ENCODE assay signal across 16 cellular contexts in the genomic region with DNA sequence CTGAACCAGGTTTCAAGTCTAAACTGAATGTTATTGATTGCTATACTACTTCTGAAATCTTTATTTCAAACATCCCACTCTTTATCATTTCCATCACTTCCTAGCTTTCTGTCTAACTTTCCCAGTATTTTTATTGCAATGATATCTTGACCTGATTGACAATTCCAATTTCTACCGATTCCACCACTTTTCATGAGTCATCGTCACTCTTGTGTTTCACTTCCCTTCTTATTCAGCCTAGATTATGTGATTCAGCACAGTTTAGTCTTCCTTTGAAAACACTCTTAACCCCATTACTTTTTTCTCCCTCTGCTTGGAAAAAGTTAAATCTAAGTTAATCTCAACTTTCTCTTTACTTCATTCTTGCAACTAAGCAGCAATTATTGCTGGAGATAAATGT.
DNase-seq lines count a peak whose midpoint lies in the region; ATAC-seq, FAIRE-seq and TF ChIP-seq lines count a peak whose summit lies in the region.
"Had no signal": no experiment of that assay in that cellular context is flagged by ENCODE, and none has a peak within 500 bp of the region (broad histone marks: within the 10 kb centered on the region; RNA-seq: fewer than 3 reads in every experiment).

No MANE protein-coding gene starts in this region.

- H3K27ac ChIP-seq in HEK293 (ENCODE audit: extremely low read depth, low read depth, low read length): no peak overlapping the region
- H3K27ac ChIP-seq in HepG2 (ENCODE audit: extremely low read length, insufficient read depth, low read length): no peak overlapping the region
- H3K27ac ChIP-seq: cardiac muscle cell, KMS-11, SJSA1, transverse colon, WERI-Rb-1 had no signal

- no TSS peak for BruUV-seq in HepG2 (replicated peaks; lab: Mats Ljungman, UMichigan)

- DNase-seq in Daoy (ENCODE audit: low read depth): peak; percentile 48
- DNase-seq in RKO (ENCODE audit: low spot score): peak; percentile 5
- DNase-seq in fibroblast of mammary gland (ENCODE audit: low read depth): peak; percentile 63
- no peak for DNase-seq in 8988T
- no peak for DNase-seq in T1000 (lab: John Stamatoyannopoulos, UW)
- DNase-seq in HepG2 (ENCODE audit: low spot score): no peak
- no peak for DNase-seq in NCI-H226
- DNase-seq: activated naive CD4-positive, alpha-beta T cell treated with Interleukin-2 at 50 U/mL for 16 hours; NCI-H1930; NCI-H748 treated with DMSO at 0.1 percent for 48 hours; transverse colon; WERI-Rb-1 had no signal

- no peak overlapping the region for H3K9ac ChIP-seq in HepG2 (ENCODE audit: insufficient read depth, low read depth, low read length)
- H3K9ac ChIP-seq: KMS-11 had no signal

- FAIRE-seq in HepG2 (lab: Jason Lieb, UNC): no peak

- no peak overlapping the region for H3K4me3 ChIP-seq in HEK293 (ENCODE audit: low read depth, low read length)
- H3K4me3 ChIP-seq in fibroblast of mammary gland (ENCODE audit: control insufficient read depth, low read depth, low read length): no peak overlapping the region
- no peak overlapping the region for H3K4me3 ChIP-seq in HepG2 (replicated peaks in 1 of 3; ENCODE audit: insufficient read depth in 1 of 3, low read depth in 2 of 3, low read length in 3 of 3)
- H3K4me3 ChIP-seq: cardiac muscle cell, SJSA1, transverse colon had no signal

- intact Hi-C loops in HepG2 (cut with micrococcal nuclease; ENCODE audit: unreplicated experiment): no loop called here

- POLR2A ChIA-PET in HEK293 (lab: Yijun Ruan, JAX) (no interaction called here), HepG2 (lab: Yijun Ruan, JAX) (no interaction called here)

- 44% methylated on average over 2 of the region's 2 CpGs for WGBS in HepG2 (ENCODE audit: low lambda C conversion rate)

- H2AFZ ChIP-seq in HepG2 (ENCODE audit: low read length): no peak overlapping the region

- TF ChIP-seq CTCF in HEK293 (tag by site-specific recombination; IDR thresholded peaks at IDR 0.05) (no peak), fibroblast of mammary gland (conservative IDR thresholded peaks at IDR 0.05; ENCODE audit: control insufficient read depth, insufficient read depth, low read depth, low read length) (no peak), HepG2 (CRISPR knock-in tag; IDR thresholded peaks at IDR 0.05) (no peak)

- no peak for TF ChIP-seq POLR2A in HepG2 (IDR thresholded peaks at IDR 0.05; ENCODE audit: insufficient read depth in 1 of 2, low read depth in 2 of 2, low read length in 2 of 2)

- no peak for ATAC-seq in HepG2

- H4K20me1 ChIP-seq in HepG2 (ENCODE audit: insufficient read depth, low read length): no peaks in the 10 kb centered on the region

- H3K9me3 ChIP-seq in HEK293 (ENCODE audit: control insufficient read depth, insufficient read depth, low read depth, low read length) (no peaks in the 10 kb centered on the region), HepG2 (ENCODE audit: low read length) (no peaks in the 10 kb centered on the region)
- H3K9me3 ChIP-seq: SJSA1, transverse colon had no signal

- no peaks in the 10 kb centered on the region for H3K79me2 ChIP-seq in HepG2 (ENCODE audit: insufficient read depth, low read length)

- H3K4me1 ChIP-seq in HEK293 (ENCODE audit: control insufficient read depth, insufficient read depth, low read length): peaks cover 3% of the 10 kb centered on the region; the same call in 1 of the 2 replicates
- H3K4me1 ChIP-seq in HepG2 (ENCODE audit: insufficient read depth, low read length): no peaks in the 10 kb centered on the region
- H3K4me1 ChIP-seq: transverse colon had no signal

- TF ChIP-seq RAD21 in HepG2 (CRISPR knock-in tag; IDR thresholded peaks at IDR 0.05): no peak

- in situ Hi-C loops in HepG2 (cut with HindIII; ENCODE audit: extremely low pct_ligation_motif_present, low pct_unique_long_range_greater_than_20kb): no loop called here

- no peak for TF ChIP-seq EP300 in HepG2 (IDR thresholded peaks at IDR 0.05; ENCODE audit: low read depth in 2 of 2, low read length in 2 of 2)
- TF ChIP-seq EP300 in HepG2 (CRISPR knock-in tag; IDR thresholded peaks at IDR 0.05; ENCODE audit: borderline replicate concordance): no peak

- peaks cover 1 to 9% of the 10 kb centered on the region in 2 experiments; a peak in 2 of 5 replicates for H3K27me3 ChIP-seq in HepG2 (ENCODE audit: control insufficient read depth in 1 of 2, insufficient read depth in 2 of 2, low read length in 2 of 2)
- H3K27me3 ChIP-seq: cardiac muscle cell had no signal

- CTCF ChIA-PET in HEK293 (lab: Yijun Ruan, JAX) (no interaction called here), HepG2 (lab: Yijun Ruan, JAX; ENCODE audit: low intra/inter-chr PET ratio, low total read pairs) (no interaction called here)

- H3K36me3 ChIP-seq in HEK293 (ENCODE audit: control insufficient read depth in 2 of 2, insufficient read depth in 1 of 2, low read length in 2 of 2) (no peaks in the 10 kb centered on the region), HepG2 (replicated peaks in 1 of 2; ENCODE audit: control insufficient read depth in 1 of 2, insufficient read depth in 2 of 2, low read length in 2 of 2) (no peaks in the 10 kb centered on the region)
- H3K36me3 ChIP-seq: cardiac muscle cell, SJSA1, transverse colon, WERI-Rb-1 had no signal

- H3K4me2 ChIP-seq in HepG2 (ENCODE audit: low read depth, low read length): no peak overlapping the region
- H3K4me2 ChIP-seq: KMS-11 had no signal

TF ChIP-seq in HEK293, 187 proteins besides CTCF, POLR2A, EP300 and RAD21:
- TF ChIP-seq ZNF394 (tag by site-specific recombination; IDR thresholded peaks at IDR 0.05; ENCODE audit: borderline replicate concordance): no peak
- 0 out of 2 replicates have a peak, but pooled peaks have one; percentile 29 for TF ChIP-seq PRDM1 (tag by site-specific recombination; IDR thresholded peaks at IDR 0.05)

TF ChIP-seq in HepG2, 621 proteins besides CTCF, POLR2A, EP300 and RAD21 (continues in another document):
- no peak for TF ChIP-seq ZEB1 (IDR thresholded peaks at IDR 0.05; ENCODE audit: insufficient replicate concordance, low read depth)
- no peak for TF ChIP-seq CHCHD3 (CRISPR knock-in tag; IDR thresholded peaks at IDR 0.05)
- no peak for TF ChIP-seq SP5 (CRISPR knock-in tag; IDR thresholded peaks at IDR 0.05; ENCODE audit: borderline replicate concordance, low read depth)
- no peak for TF ChIP-seq ZNF674 (CRISPR knock-in tag; IDR thresholded peaks at IDR 0.05; ENCODE audit: low read depth)
- TF ChIP-seq ZNF792 (CRISPR knock-in tag; IDR thresholded peaks at IDR 0.05): no peak
- no peak for TF ChIP-seq TFDP1 (CRISPR knock-in tag; IDR thresholded peaks at IDR 0.05; ENCODE audit: borderline replicate concordance)
- TF ChIP-seq, protein P1, sequence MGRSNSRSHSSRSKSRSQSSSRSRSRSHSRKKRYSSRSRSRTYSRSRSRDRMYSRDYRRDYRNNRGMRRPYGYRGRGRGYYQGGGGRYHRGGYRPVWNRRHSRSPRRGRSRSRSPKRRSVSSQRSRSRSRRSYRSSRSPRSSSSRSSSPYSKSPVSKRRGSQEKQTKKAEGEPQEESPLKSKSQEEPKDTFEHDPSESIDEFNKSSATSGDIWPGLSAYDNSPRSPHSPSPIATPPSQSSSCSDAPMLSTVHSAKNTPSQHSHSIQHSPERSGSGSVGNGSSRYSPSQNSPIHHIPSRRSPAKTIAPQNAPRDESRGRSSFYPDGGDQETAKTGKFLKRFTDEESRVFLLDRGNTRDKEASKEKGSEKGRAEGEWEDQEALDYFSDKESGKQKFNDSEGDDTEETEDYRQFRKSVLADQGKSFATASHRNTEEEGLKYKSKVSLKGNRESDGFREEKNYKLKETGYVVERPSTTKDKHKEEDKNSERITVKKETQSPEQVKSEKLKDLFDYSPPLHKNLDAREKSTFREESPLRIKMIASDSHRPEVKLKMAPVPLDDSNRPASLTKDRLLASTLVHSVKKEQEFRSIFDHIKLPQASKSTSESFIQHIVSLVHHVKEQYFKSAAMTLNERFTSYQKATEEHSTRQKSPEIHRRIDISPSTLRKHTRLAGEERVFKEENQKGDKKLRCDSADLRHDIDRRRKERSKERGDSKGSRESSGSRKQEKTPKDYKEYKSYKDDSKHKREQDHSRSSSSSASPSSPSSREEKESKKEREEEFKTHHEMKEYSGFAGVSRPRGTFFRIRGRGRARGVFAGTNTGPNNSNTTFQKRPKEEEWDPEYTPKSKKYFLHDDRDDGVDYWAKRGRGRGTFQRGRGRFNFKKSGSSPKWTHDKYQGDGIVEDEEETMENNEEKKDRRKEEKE (IDR thresholded peaks at IDR 0.05): no peak
- TF ChIP-seq ATF6 (CRISPR knock-in tag; conservative IDR thresholded peaks at IDR 0.05): no peak
- no peak for TF ChIP-seq RFX3 (CRISPR knock-in tag; IDR thresholded peaks at IDR 0.05)
- TF ChIP-seq GATAD2A (CRISPR knock-in tag; IDR thresholded peaks at IDR 0.05): no peak
- no peak for TF ChIP-seq E2F5 (CRISPR knock-in tag; conservative IDR thresholded peaks at IDR 0.05)

Comparison
In these comparisons a context has a peak if more than half of its experiments do, and no peak if none do; other contexts are left out.
1. DNase-seq: peak in Daoy (single experiment), RKO (single experiment) and fibroblast of mammary gland (single experiment); none in 8988T (single experiment), T1000 (single experiment), HepG2 (single experiment) and NCI-H226 (single experiment).